ENCODE assay signal across 1 cellular context in genomic region chr1:56430141-56430839, GRCh38.
TF ChIP-seq lines count a peak whose summit lies in the region.

No MANE protein-coding gene starts in this region.

TF ChIP-seq in SK-N-SH, 30 proteins besides CTCF, POLR2A, EP300 and RAD21 (continued from another document):
- TF ChIP-seq PBX3 (IDR thresholded peaks at IDR 0.05) (no peak), JUND (IDR thresholded peaks at IDR 0.05) (no peak), ZBTB33 (IDR thresholded peaks at IDR 0.05; ENCODE audit: borderline replicate concordance, low read depth) (no peak), USF1 (IDR thresholded peaks at IDR 0.05; ENCODE audit: borderline replicate concordance, low read depth) (no peak), USF2 (IDR thresholded peaks at IDR 0.05; ENCODE audit: borderline replicate concordance, low read depth, low read length) (no peak)
